ENCODE assay signal across 12 cellular contexts in the genomic region with DNA sequence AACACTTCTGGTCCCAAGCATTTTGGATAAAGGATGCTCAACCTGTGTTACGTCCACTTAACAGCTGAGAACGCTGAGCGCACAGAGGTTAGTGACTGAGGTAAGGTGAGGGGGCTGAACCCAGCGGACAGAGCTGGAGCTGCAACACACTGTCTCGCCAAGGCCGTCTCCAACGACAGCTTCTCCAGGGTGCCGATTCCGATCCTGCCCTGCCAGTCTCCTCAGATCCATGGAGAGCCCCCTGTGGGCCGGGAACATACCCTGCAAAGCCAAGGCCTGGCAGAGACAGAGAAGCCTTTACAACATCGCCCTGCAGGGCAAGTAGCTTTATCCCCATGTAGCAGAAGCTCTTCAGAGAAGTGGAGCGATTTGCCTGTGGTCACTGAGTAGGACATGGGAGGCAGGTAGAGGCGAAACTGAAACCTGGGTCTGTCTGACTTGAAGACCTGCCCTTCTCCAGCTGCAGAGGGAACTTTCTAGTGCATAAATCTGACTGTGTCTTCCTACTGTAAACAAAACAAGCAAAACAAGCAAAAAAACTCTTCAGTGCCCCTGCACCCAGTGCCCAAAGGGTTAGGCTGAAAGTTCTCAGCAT.
A peak's percentile ranks its signal among the peaks of the same experiment; 100 is the strongest.
DNase-seq lines count a peak whose midpoint lies in the region; ATAC-seq and TF ChIP-seq lines count a peak whose summit lies in the region.
"Had no signal": no experiment of that assay in that cellular context is flagged by ENCODE, and none has a peak within 500 bp of the region (broad histone marks: within the 10 kb centered on the region; RNA-seq: fewer than 3 reads in every experiment).

No MANE protein-coding gene starts in this region.

- no peak overlapping the region for H3K4me3 ChIP-seq in H7 (ENCODE audit: insufficient read depth, low read depth, low read length)

- POLR2A ChIA-PET in WTC11 (lab: Charles Lee): interaction anchor here (1.0 kb wide), 1 partner anchor 15 kb away, joined by 3 read pairs; no protein-coding TSS in a partner anchor

- CTCF ChIA-PET in WTC11 (lab: Charles Lee): interaction anchor here (0.6 to 15.6 kb wide), 47 partner anchors 9 to 723 kb away, joined by 3 to 486 read pairs (median 5); partner anchors contain the start of genes SCUBE1 and TTLL12

- DNase-seq in ELF-1 (ENCODE audit: low read depth, low spot score) (peak; percentile 93), H7 (peak; percentile 94), WTC11 (ENCODE audit: low spot score) (peak; percentile 76), nephron progenitor cell (no peak), activated T-cell treated with anti-CD3 and anti-CD28 coated beads for 4 hours (no peak)
- DNase-seq in stimulated activated naive CD8-positive, alpha-beta T cell treated with anti-CD3 and anti-CD28 coated beads, Interleukin-15, amount 100 ng/mL, for 72 hours: no peak
- no peak for DNase-seq in stimulated activated naive CD4-positive, alpha-beta T cell (lab: John Stamatoyannopoulos, UW)
- DNase-seq: activated CD8-positive, alpha-beta memory T cell treated with anti-CD3 and anti-CD28 coated beads, Interleukin-2, amount 50 U/mL, for 48 hours; anterior cingulate cortex; NCI-H748 treated with DMSO at 0.1 percent for 48 hours had no signal

- no peaks in the 10 kb centered on the region for H3K36me3 ChIP-seq in H7 (replicated peaks; ENCODE audit: control insufficient read depth, insufficient read depth, low read length)
- H3K36me3 ChIP-seq: neutrophil had no signal

- peak; percentile 80 for ATAC-seq in WTC11
- no peak for ATAC-seq in stimulated activated naive CD8-positive, alpha-beta T cell treated with anti-CD3 and anti-CD28 coated beads, Interleukin-15, amount 100 ng/mL, for 72 hours

- TF ChIP-seq CTCF in WTC11 (IDR thresholded peaks at IDR 0.05): no peak
- TF ChIP-seq CTCF in nephron progenitor cell (IDR thresholded peaks at IDR 0.05): peak; percentile 13

- H3K36me3 Mint-ChIP-seq in WTC11 (no peaks in the 10 kb centered on the region), nephron progenitor cell (ENCODE audit: low read depth) (no peaks in the 10 kb centered on the region)

- H3K4me3 Mint-ChIP-seq in WTC11: no peak overlapping the region
- H3K4me3 Mint-ChIP-seq in nephron progenitor cell: no peak overlapping the region
- no peak overlapping the region for H3K4me3 Mint-ChIP-seq in stimulated activated naive CD8-positive, alpha-beta T cell treated with anti-CD3 and anti-CD28 coated beads, Interleukin-15, amount 100 ng/mL, for 72 hours
- H3K4me3 Mint-ChIP-seq: stimulated activated naive CD8-positive, alpha-beta T cell treated with anti-CD3 and anti-CD28 coated beads, Interleukin-15, Interleukin-2, amounts not matched to agents 100 ng/mL and 50 ng/mL, for 24 hours had no signal

- H3K27me3 Mint-ChIP-seq in WTC11 (ENCODE audit: low read depth) (no peaks in the 10 kb centered on the region), nephron progenitor cell (ENCODE audit: low read depth, poor library complexity) (peaks cover 59% of the 10 kb centered on the region)
- peaks cover 33% of the 10 kb centered on the region for H3K27me3 Mint-ChIP-seq in stimulated activated naive CD8-positive, alpha-beta T cell treated with anti-CD3 and anti-CD28 coated beads, Interleukin-15, amount 100 ng/mL, for 72 hours
- H3K27me3 Mint-ChIP-seq: stimulated activated naive CD8-positive, alpha-beta T cell treated with anti-CD3 and anti-CD28 coated beads, Interleukin-15, Interleukin-2, amounts not matched to agents 100 ng/mL and 50 ng/mL, for 24 hours had no signal

- H3K27ac Mint-ChIP-seq in WTC11 (no peak overlapping the region), nephron progenitor cell (no peak overlapping the region)
- H3K27ac Mint-ChIP-seq in stimulated activated naive CD8-positive, alpha-beta T cell treated with anti-CD3 and anti-CD28 coated beads, Interleukin-15, amount 100 ng/mL, for 72 hours: no peak overlapping the region
- H3K27ac Mint-ChIP-seq: stimulated activated naive CD8-positive, alpha-beta T cell treated with anti-CD3 and anti-CD28 coated beads, Interleukin-15, Interleukin-2, amounts not matched to agents 100 ng/mL and 50 ng/mL, for 24 hours had no signal

- peaks cover 24% of the 10 kb centered on the region for H3K4me1 Mint-ChIP-seq in WTC11
- H3K4me1 Mint-ChIP-seq in nephron progenitor cell: peaks cover 89% of the 10 kb centered on the region
- H3K4me1 Mint-ChIP-seq in stimulated activated naive CD8-positive, alpha-beta T cell treated with anti-CD3 and anti-CD28 coated beads, Interleukin-15, amount 100 ng/mL, for 72 hours: peaks cover 4% of the 10 kb centered on the region

- H3K9me3 Mint-ChIP-seq in WTC11 (no peaks in the 10 kb centered on the region), nephron progenitor cell (no peaks in the 10 kb centered on the region)
- H3K9me3 Mint-ChIP-seq in stimulated activated naive CD8-positive, alpha-beta T cell treated with anti-CD3 and anti-CD28 coated beads, Interleukin-15, amount 100 ng/mL, for 72 hours: no peaks in the 10 kb centered on the region
- H3K9me3 Mint-ChIP-seq: stimulated activated naive CD8-positive, alpha-beta T cell treated with anti-CD3 and anti-CD28 coated beads, Interleukin-15, Interleukin-2, amounts not matched to agents 100 ng/mL and 50 ng/mL, for 24 hours had no signal

- no peaks in the 10 kb centered on the region for H3K27me3 ChIP-seq in H7 (ENCODE audit: control insufficient read depth, insufficient read depth, low read length)

TF ChIP-seq in WTC11, 78 proteins besides CTCF, POLR2A, EP300 and RAD21 (continues in another document):
- TF ChIP-seq, protein P1, sequence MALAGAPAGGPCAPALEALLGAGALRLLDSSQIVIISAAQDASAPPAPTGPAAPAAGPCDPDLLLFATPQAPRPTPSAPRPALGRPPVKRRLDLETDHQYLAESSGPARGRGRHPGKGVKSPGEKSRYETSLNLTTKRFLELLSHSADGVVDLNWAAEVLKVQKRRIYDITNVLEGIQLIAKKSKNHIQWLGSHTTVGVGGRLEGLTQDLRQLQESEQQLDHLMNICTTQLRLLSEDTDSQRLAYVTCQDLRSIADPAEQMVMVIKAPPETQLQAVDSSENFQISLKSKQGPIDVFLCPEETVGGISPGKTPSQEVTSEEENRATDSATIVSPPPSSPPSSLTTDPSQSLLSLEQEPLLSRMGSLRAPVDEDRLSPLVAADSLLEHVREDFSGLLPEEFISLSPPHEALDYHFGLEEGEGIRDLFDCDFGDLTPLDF (CRISPR knock-in tag; IDR thresholded peaks at IDR 0.05): no peak
- TF ChIP-seq SMAD3 (CRISPR knock-in tag; IDR thresholded peaks at IDR 0.05; ENCODE audit: borderline replicate concordance): no peak
- no peak for TF ChIP-seq NR1H2 (CRISPR knock-in tag; IDR thresholded peaks at IDR 0.05)
- no peak for TF ChIP-seq ATF2 (CRISPR knock-in tag; IDR thresholded peaks at IDR 0.05; ENCODE audit: borderline replicate concordance, low read depth)
- no peak for TF ChIP-seq TEAD4 (CRISPR knock-in tag; IDR thresholded peaks at IDR 0.05)
- TF ChIP-seq IRF2 (CRISPR knock-in tag; IDR thresholded peaks at IDR 0.05; ENCODE audit: borderline replicate concordance, low read depth): no peak
- no peak for TF ChIP-seq GABPB1 (CRISPR knock-in tag; IDR thresholded peaks at IDR 0.05)
- TF ChIP-seq ZNF396 (CRISPR knock-in tag; IDR thresholded peaks at IDR 0.05; ENCODE audit: borderline replicate concordance): no peak
- TF ChIP-seq FOXK1 (CRISPR knock-in tag; IDR thresholded peaks at IDR 0.05): no peak
- TF ChIP-seq, protein P2, sequence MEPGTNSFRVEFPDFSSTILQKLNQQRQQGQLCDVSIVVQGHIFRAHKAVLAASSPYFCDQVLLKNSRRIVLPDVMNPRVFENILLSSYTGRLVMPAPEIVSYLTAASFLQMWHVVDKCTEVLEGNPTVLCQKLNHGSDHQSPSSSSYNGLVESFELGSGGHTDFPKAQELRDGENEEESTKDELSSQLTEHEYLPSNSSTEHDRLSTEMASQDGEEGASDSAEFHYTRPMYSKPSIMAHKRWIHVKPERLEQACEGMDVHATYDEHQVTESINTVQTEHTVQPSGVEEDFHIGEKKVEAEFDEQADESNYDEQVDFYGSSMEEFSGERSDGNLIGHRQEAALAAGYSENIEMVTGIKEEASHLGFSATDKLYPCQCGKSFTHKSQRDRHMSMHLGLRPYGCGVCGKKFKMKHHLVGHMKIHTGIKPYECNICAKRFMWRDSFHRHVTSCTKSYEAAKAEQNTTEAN (CRISPR knock-in tag; IDR thresholded peaks at IDR 0.05): no peak
- no peak for TF ChIP-seq SP1 (CRISPR knock-in tag; conservative IDR thresholded peaks at IDR 0.05)
- no peak for TF ChIP-seq MXD4 (CRISPR knock-in tag; IDR thresholded peaks at IDR 0.05; ENCODE audit: borderline replicate concordance)
- TF ChIP-seq ELF4 (CRISPR knock-in tag; IDR thresholded peaks at IDR 0.05; ENCODE audit: low read depth): no peak
- TF ChIP-seq ETV6 (CRISPR knock-in tag; IDR thresholded peaks at IDR 0.05): no peak
- TF ChIP-seq HMGXB4 (CRISPR knock-in tag; IDR thresholded peaks at IDR 0.05): no peak

Comparison
In these comparisons a context has a peak if more than half of its experiments do, and no peak if none do; other contexts are left out.
1. DNase-seq: peak in ELF-1 (single experiment), H7 (single experiment) and WTC11 (single experiment); none in nephron progenitor cell (single experiment), stimulated activated naive CD8-positive, alpha-beta T cell treated with anti-CD3 and anti-CD28 coated beads, Interleukin-15, amount 100 ng/mL, for 72 hours (0 of 2), activated T-cell treated with anti-CD3 and anti-CD28 coated beads for 4 hours (single experiment) and stimulated activated naive CD4-positive, alpha-beta T cell (0 of 6).